ENCODE assay signal across 8 cellular contexts in the genomic region with DNA sequence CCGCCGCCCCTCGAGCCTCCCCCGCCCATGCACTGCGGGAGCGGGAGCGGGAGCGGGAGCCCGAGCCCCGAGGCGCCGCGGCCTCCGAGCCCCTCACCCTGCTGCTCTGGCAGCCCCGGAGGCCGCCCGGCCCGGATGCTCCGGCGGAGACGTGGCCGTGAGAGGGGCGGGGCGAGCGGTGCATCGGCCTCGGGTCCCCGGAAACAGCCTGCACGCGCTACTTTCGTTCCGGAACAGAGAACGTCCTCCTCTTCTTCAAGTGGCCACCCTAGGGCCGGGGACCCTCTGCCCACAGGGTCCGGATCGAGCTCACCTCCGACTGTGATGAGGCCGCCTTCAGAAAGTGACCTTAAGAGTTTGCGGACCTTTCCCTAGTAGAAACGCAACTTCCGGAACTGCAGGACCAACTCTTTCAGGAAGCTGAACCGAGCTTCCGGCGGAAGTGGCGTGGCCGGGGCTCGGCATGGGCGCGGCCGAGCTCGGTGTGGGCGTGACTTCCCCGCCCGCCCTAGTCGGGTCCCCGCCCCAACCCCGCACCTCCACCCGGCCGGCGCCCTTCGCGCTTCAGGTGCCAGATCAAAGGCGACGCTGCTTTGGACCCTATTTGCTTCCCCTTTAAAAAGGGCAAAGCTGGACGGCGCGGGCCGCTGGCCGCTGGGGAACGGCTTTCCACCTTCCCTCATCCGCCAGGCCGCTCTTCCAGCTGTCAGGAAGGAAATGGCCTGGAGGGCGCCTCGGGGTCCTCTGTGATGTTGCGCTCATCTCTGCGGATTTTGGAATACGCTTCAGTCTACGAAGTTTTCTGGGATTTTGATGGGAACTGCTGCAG. TPM values are rescaled to one million over a fixed set of nuclear protein-coding genes. Genes with fewer than 3 reads are reported as not detected.
DNase-seq lines count a peak whose midpoint lies in the region; ATAC-seq and TF ChIP-seq lines count a peak whose summit lies in the region.

A gene with protein sequence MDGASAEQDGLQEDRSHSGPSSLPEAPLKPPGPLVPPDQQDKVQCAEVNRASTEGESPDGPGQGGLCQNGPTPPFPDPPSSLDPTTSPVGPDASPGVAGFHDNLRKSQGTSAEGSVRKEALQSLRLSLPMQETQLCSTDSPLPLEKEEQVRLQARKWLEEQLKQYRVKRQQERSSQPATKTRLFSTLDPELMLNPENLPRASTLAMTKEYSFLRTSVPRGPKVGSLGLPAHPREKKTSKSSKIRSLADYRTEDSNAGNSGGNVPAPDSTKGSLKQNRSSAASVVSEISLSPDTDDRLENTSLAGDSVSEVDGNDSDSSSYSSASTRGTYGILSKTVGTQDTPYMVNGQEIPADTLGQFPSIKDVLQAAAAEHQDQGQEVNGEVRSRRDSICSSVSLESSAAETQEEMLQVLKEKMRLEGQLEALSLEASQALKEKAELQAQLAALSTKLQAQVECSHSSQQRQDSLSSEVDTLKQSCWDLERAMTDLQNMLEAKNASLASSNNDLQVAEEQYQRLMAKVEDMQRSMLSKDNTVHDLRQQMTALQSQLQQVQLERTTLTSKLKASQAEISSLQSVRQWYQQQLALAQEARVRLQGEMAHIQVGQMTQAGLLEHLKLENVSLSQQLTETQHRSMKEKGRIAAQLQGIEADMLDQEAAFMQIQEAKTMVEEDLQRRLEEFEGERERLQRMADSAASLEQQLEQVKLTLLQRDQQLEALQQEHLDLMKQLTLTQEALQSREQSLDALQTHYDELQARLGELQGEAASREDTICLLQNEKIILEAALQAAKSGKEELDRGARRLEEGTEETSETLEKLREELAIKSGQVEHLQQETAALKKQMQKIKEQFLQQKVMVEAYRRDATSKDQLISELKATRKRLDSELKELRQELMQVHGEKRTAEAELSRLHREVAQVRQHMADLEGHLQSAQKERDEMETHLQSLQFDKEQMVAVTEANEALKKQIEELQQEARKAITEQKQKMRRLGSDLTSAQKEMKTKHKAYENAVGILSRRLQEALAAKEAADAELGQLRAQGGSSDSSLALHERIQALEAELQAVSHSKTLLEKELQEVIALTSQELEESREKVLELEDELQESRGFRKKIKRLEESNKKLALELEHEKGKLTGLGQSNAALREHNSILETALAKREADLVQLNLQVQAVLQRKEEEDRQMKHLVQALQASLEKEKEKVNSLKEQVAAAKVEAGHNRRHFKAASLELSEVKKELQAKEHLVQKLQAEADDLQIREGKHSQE (N-terminal part only) (minus strand): TSS at position 164 of the 829 bp plus-strand sequence. CDS start 6,741 bp downstream, outside the sequence.

- TF ChIP-seq RAD21 in Ishikawa (IDR thresholded peaks at IDR 0.05; ENCODE audit: low read depth): no peak

- no peak for TF ChIP-seq EP300 in Ishikawa (IDR thresholded peaks at IDR 0.05; ENCODE audit: borderline replicate concordance)

- ATAC-seq in GM21576 (IDR thresholded peaks at IDR 0.05; ENCODE audit: unreplicated experiment): peak; percentile 85

- DNase-seq in DMS114 treated with DMSO at 0.1 percent for 48 hours (lab: John Stamatoyannopoulos, UW; ENCODE audit: unreplicated experiment) (peak; percentile 69), OCI-M2 (lab: John Stamatoyannopoulos, UW; ENCODE audit: unreplicated experiment) (peak; percentile 12), activated T-cell treated with anti-CD3 and anti-CD28 coated beads for 4 hours (peak; percentile 95), epithelial cell of proximal tubule (ENCODE audit: low read depth) (peak; percentile 55), mucosa of gallbladder (ENCODE audit: low spot score) (peak; percentile 94)
- DNase-seq in stimulated activated CD8-positive, alpha-beta memory T cell treated with anti-CD3 and anti-CD28 coated beads, Interleukin-4, amount 100 ng/mL, for 24 hours (ENCODE audit: low read depth): peak; percentile 91

- TF ChIP-seq CTCF in epithelial cell of proximal tubule (conservative IDR thresholded peaks at IDR 0.05; ENCODE audit: low read depth, low read length): no peak

- H3K4me3 ChIP-seq in epithelial cell of proximal tubule (ENCODE audit: low read depth, low read length): peak within 1 kb of the TSS; percentile 98

TF ChIP-seq in Ishikawa, 13 proteins besides CTCF, POLR2A, EP300 and RAD21:
- TF ChIP-seq YY1 (IDR thresholded peaks at IDR 0.05; ENCODE audit: low read depth) (no peak; the same call in 1 of the 2 replicates), TAF1 (IDR thresholded peaks at IDR 0.05; ENCODE audit: low read depth) (peak; percentile 91), CREB1 (IDR thresholded peaks at IDR 0.05; ENCODE audit: low read depth) (peak; percentile 54), TCF12 (IDR thresholded peaks at IDR 0.05; ENCODE audit: low read depth) (0 out of 2 replicates have a peak, but pooled peaks have one; percentile 50)
- TF ChIP-seq, protein P1, sequence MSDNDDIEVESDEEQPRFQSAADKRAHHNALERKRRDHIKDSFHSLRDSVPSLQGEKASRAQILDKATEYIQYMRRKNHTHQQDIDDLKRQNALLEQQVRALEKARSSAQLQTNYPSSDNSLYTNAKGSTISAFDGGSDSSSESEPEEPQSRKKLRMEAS (IDR thresholded peaks at IDR 0.05): peak; percentile 72
- TF ChIP-seq, protein P2, sequence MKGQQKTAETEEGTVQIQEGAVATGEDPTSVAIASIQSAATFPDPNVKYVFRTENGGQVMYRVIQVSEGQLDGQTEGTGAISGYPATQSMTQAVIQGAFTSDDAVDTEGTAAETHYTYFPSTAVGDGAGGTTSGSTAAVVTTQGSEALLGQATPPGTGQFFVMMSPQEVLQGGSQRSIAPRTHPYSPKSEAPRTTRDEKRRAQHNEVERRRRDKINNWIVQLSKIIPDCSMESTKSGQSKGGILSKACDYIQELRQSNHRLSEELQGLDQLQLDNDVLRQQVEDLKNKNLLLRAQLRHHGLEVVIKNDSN (IDR thresholded peaks at IDR 0.05): peak; percentile 63; the same call in 1 of the 2 replicates

RNA-seq across cellular contexts. Expression of the gene that starts here (rescaled TPM):
- total RNA-seq in epithelial cell of proximal tubule (46.0 TPM in 2 replicates), mucosa of gallbladder (72.2 TPM)

Comparison
In these comparisons a context has a peak if more than half of its experiments do, and no peak if none do; other contexts are left out.
1. Peak in every context shown above with its lines: DNase-seq, ATAC-seq and H3K4me3 ChIP-seq.
2. DNase-seq: peak in every context shown above with its lines; median percentile 95 in activated T-cell treated with anti-CD3 and anti-CD28 coated beads for 4 hours; 94 in mucosa of gallbladder; 91 in stimulated activated CD8-positive, alpha-beta memory T cell treated with anti-CD3 and anti-CD28 coated beads, Interleukin-4, amount 100 ng/mL, for 24 hours; 69 in DMS114 treated with DMSO at 0.1 percent for 48 hours; 55 in epithelial cell of proximal tubule; 12 in OCI-M2.